Comparison of ENCODE assay signal across 8 cellular contexts in genomic region chr16:31052131-31052530, GRCh38. TPM values are rescaled to one million over a fixed set of nuclear protein-coding genes. Genes with fewer than 3 reads are reported as not detected.
A peak's percentile ranks its signal among the peaks of the same experiment; 100 is the strongest.
DNase-seq lines count a peak whose midpoint lies in the region; ATAC-seq and TF ChIP-seq lines count a peak whose summit lies in the region.
"Had no signal": no experiment of that assay in that cellular context is flagged by ENCODE, and none has a peak within 500 bp of the region (broad histone marks: within the 10 kb centered on the region; RNA-seq: fewer than 3 reads in every experiment).

No MANE protein-coding gene starts in this region.

- H3K4me1 Mint-ChIP-seq in CD4-positive, alpha-beta T cell (ENCODE audit: low read depth), result no peaks in the 10 kb centered on the region

- intact Hi-C loops in sciatic nerve (cut with DNase I), result no loop called here
- intact Hi-C loops in CD4-positive, alpha-beta T cell (cut with DNase I, micrococcal nuclease), result no loop called here

- no peak overlapping the region for H2AFZ ChIP-seq in neuronal stem cell (ENCODE audit: low read length)

- WGBS in neuronal stem cell (ENCODE audit: extremely low coverage in 2 of 2, insufficient read length in 2 of 2, insufficient replicate concordance in 1 of 2), 2 donors, result no CpG with 5 or more reads among the region's 2 CpGs

- H3K27me3 Mint-ChIP-seq in CD4-positive, alpha-beta T cell, result no peaks in the 10 kb centered on the region

- no peak overlapping the region for H3K4ac ChIP-seq in neuronal stem cell (ENCODE audit: low read length)

- H3K9me3 ChIP-seq in neuronal stem cell (replicated peaks in 1 of 2; ENCODE audit: control insufficient read depth in 2 of 2, insufficient read depth in 1 of 2, low read depth in 1 of 2, low read length in 2 of 2), result no peaks in the 10 kb centered on the region
- no peaks in the 10 kb centered on the region for H3K9me3 ChIP-seq in CD4-positive, alpha-beta T cell (ENCODE audit: control insufficient read depth, low read length)

- no peaks in the 10 kb centered on the region for H3K9me3 Mint-ChIP-seq in CD4-positive, alpha-beta T cell

- H3K9ac ChIP-seq in neuronal stem cell (ENCODE audit: low read depth, low read length, poor library complexity), result no peak overlapping the region

- no peak overlapping the region for H3K14ac ChIP-seq in neuronal stem cell (ENCODE audit: low read length)

- H3K36me3 ChIP-seq in neuronal stem cell (replicated peaks in 1 of 2; ENCODE audit: control insufficient read depth in 2 of 2, insufficient read depth in 2 of 2, low read length in 2 of 2), result no peaks in the 10 kb centered on the region

- no peak overlapping the region for H2BK120ac ChIP-seq in neuronal stem cell (ENCODE audit: low read depth, low read length)

- no peak overlapping the region for H3K18ac ChIP-seq in neuronal stem cell (ENCODE audit: low read length)

- no peak overlapping the region for H3K4me3 Mint-ChIP-seq in CD4-positive, alpha-beta T cell

- no peak overlapping the region for H3K27ac Mint-ChIP-seq in CD4-positive, alpha-beta T cell

- H2BK5ac ChIP-seq in neuronal stem cell (ENCODE audit: low read length), result no peak overlapping the region

- POLR2A ChIA-PET in CD4-positive, alpha-beta T cell (lab: Charles Lee), result no interaction called here

- no peaks in the 10 kb centered on the region for H3K27me3 ChIP-seq in neuronal stem cell (ENCODE audit: control insufficient read depth in 3 of 3, insufficient read depth in 3 of 3, low read depth in 1 of 3, low read length in 3 of 3)
- H3K27me3 ChIP-seq in CD4-positive, alpha-beta T cell (ENCODE audit: control insufficient read depth, insufficient read depth, low read length), result no peaks in the 10 kb centered on the region

- no peak overlapping the region for H3K23ac ChIP-seq in neuronal stem cell (ENCODE audit: low read depth, low read length, poor library complexity)

- ATAC-seq in sciatic nerve (peak; percentile 30), GM21360 (IDR thresholded peaks at IDR 0.05; ENCODE audit: unreplicated experiment) (no peak)
- no peak for ATAC-seq in CD4-positive, alpha-beta T cell (ENCODE audit: poor library complexity)

- H3K79me1 ChIP-seq in neuronal stem cell (ENCODE audit: low read depth, low read length), result peaks cover 1% of the 10 kb centered on the region

- H4K91ac ChIP-seq in neuronal stem cell (ENCODE audit: low read depth, low read length, poor library complexity), result no peak overlapping the region

- H3K4me2 ChIP-seq in neuronal stem cell (ENCODE audit: insufficient read depth, low read length, poor library complexity, severe bottlenecking), result no peak overlapping the region

- H2AK5ac ChIP-seq in neuronal stem cell (ENCODE audit: low read depth, low read length), result no peak overlapping the region

- no peak overlapping the region for H2BK15ac ChIP-seq in neuronal stem cell (ENCODE audit: low read length)

- DNase-seq in H4 (ENCODE audit: low spot score) (peak; percentile 74), NOMO-1 treated with DMSO at 0.1 percent for 48 hours (lab: John Stamatoyannopoulos, UW; ENCODE audit: unreplicated experiment) (peak; percentile 37), epithelial cell of esophagus (ENCODE audit: low read depth) (peak; percentile 96), sciatic nerve (ENCODE audit: low spot score) (no peak), neuronal stem cell (ENCODE audit: low spot score) (no peak)
- no peak for DNase-seq in CD4-positive, alpha-beta T cell
- DNase-seq: NCI-H774 had no signal

- no peaks in the 10 kb centered on the region for H3K36me3 Mint-ChIP-seq in CD4-positive, alpha-beta T cell (ENCODE audit: low read depth)

- no peak overlapping the region for H3K4me3 ChIP-seq in epithelial cell of esophagus (ENCODE audit: low read length)
- H3K4me3 ChIP-seq in neuronal stem cell (ENCODE audit: low read length in 2 of 2), result no peak overlapping the region

- peaks cover 0 to 5% of the 10 kb centered on the region in 2 donors for H3K4me1 ChIP-seq in neuronal stem cell (ENCODE audit: control insufficient read depth in 2 of 2, insufficient read depth in 1 of 2, low read depth in 1 of 2, low read length in 2 of 2)

- no peak for TF ChIP-seq CTCF in epithelial cell of esophagus (IDR thresholded peaks at IDR 0.05; ENCODE audit: insufficient read depth, low read depth, low read length, missing control alignments)
- no peak for TF ChIP-seq CTCF in CD4-positive, alpha-beta T cell (IDR thresholded peaks at IDR 0.05)

- CTCF ChIA-PET in CD4-positive, alpha-beta T cell (lab: Charles Lee), result no interaction called here

- H2BK12ac ChIP-seq in neuronal stem cell (ENCODE audit: low read length), result no peak overlapping the region

- H4K8ac ChIP-seq in neuronal stem cell (ENCODE audit: low read depth, low read length), result no peak overlapping the region

- H3K27ac ChIP-seq in neuronal stem cell (replicated peaks; ENCODE audit: low read length), result no peak overlapping the region
- H3K27ac ChIP-seq in CD4-positive, alpha-beta T cell (ENCODE audit: low read depth, low read length), result no peak overlapping the region

RNA-seq across cellular contexts. Expression of gene STX4, which starts 18.8 kb away (rescaled TPM):
- 10.5 and 15.7 TPM in 2 replicates for total RNA-seq in H4 (2014; rRNA removed; shearing (Covaris generic))
- total RNA-seq in sciatic nerve, result 93.5 TPM
- 28.2 TPM for polyA plus RNA-seq in neuronal stem cell (2013, experiment 1 of 2)
- 26.9 TPM for polyA plus RNA-seq in neuronal stem cell (2013, experiment 2 of 2)
- 10 to 100 TPM; 54.1 to 55.2 TPM for total RNA-seq in CD4-positive, alpha-beta T cell

RNA-seq across cellular contexts. Expression of gene ZNF668, which starts 21.9 kb away (rescaled TPM):
- total RNA-seq in H4 (2014; rRNA removed; shearing (Covaris generic)), result 5.6 and 7.0 TPM in 2 replicates
- 6.8 TPM for total RNA-seq in sciatic nerve
- polyA plus RNA-seq in neuronal stem cell (2013, experiment 1 of 2), result 6.9 TPM
- 7.3 TPM for polyA plus RNA-seq in neuronal stem cell (2013, experiment 2 of 2)
- 1 to 10 TPM; 4.5 to 6.0 TPM for total RNA-seq in CD4-positive, alpha-beta T cell

RNA-seq across cellular contexts. Expression of gene ZNF646, which starts 22.1 kb away (rescaled TPM):
- 6.4 and 6.9 TPM in 2 replicates for total RNA-seq in H4 (2014; rRNA removed; shearing (Covaris generic))
- 16.3 TPM for total RNA-seq in sciatic nerve
- 11.7 TPM for polyA plus RNA-seq in neuronal stem cell (2013, experiment 1 of 2)
- 11.2 TPM for polyA plus RNA-seq in neuronal stem cell (2013, experiment 2 of 2)
- total RNA-seq in CD4-positive, alpha-beta T cell, result 10 to 100 TPM; 14.3 to 16.6 TPM

RNA-seq across cellular contexts. Expression of gene PRSS53, which starts 36.6 kb away (rescaled TPM):
- total RNA-seq in H4 (2014; rRNA removed; shearing (Covaris generic)), result 0.14 and 0.31 TPM in 2 replicates
- 3.1 TPM for total RNA-seq in sciatic nerve
- 1.6 TPM for polyA plus RNA-seq in neuronal stem cell (2013, experiment 1 of 2)
- 1.9 TPM for polyA plus RNA-seq in neuronal stem cell (2013, experiment 2 of 2)
- 1 to 10 TPM; 3.5 to 3.9 TPM for total RNA-seq in CD4-positive, alpha-beta T cell

RNA-seq across cellular contexts. Expression of gene STX1B, which starts 41.7 kb away (rescaled TPM):
- total RNA-seq in H4 (2014; rRNA removed; shearing (Covaris generic)), result 0.04 TPM in 1 of 2 replicates, not detected in the other
- total RNA-seq in sciatic nerve, result 2.1 TPM
- polyA plus RNA-seq in neuronal stem cell (2013, experiment 1 of 2), result 11.9 TPM
- polyA plus RNA-seq in neuronal stem cell (2013, experiment 2 of 2), result 10.7 TPM
- total RNA-seq in CD4-positive, alpha-beta T cell, result 1 to 10 TPM; 2.9 to 3.1 TPM

Comparison
In these comparisons a context has a peak if more than half of its experiments do, and no peak if none do; other contexts are left out.
1. DNase-seq: peak in H4 (single experiment), NOMO-1 treated with DMSO at 0.1 percent for 48 hours (single experiment) and epithelial cell of esophagus (single experiment); none in sciatic nerve (single experiment), neuronal stem cell (single experiment) and CD4-positive, alpha-beta T cell (0 of 10).